In the genomic region with DNA sequence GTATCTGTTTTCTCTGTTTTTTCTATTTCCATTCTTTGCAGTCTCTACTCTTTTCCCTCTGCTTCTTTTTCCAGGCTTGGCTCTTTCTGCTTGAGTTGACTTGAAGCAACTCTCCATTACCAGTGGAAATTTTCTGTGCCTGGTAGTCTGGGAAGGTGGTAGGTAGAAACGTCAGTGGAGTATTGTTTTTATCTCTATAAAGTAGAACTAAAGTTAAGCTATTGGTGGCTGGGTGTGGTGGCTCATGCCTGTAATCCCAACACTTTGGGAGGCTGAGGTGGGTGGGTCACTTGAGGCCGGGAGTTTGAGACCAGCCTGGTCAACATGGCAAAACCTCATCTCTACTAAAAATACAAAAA, we compare ENCODE assay signal across 22 cellular contexts.
DNase-seq lines count a peak whose midpoint lies in the region; ATAC-seq, FAIRE-seq and TF ChIP-seq lines count a peak whose summit lies in the region.
"Had no signal": no experiment of that assay in that cellular context is flagged by ENCODE, and none has a peak within 500 bp of the region (broad histone marks: within the 10 kb centered on the region; RNA-seq: fewer than 3 reads in every experiment).

No MANE protein-coding gene starts in this region.

- H3K9ac ChIP-seq in liver (ENCODE audit: low read depth in 1 of 2, low read length in 2 of 2) (no peak overlapping the region), HepG2 (ENCODE audit: insufficient read depth, low read depth, low read length) (no peak overlapping the region)
- H3K9ac ChIP-seq: GM23248 had no signal

- no TSS peak for BruUV-seq in HepG2 (replicated peaks; lab: Mats Ljungman, UMichigan)

- TF ChIP-seq POLR2A in HepG2 (IDR thresholded peaks at IDR 0.05; ENCODE audit: insufficient read depth in 1 of 2, low read depth in 2 of 2, low read length in 2 of 2) (no peak), testis (IDR thresholded peaks at IDR 0.05) (no peak)

- TF ChIP-seq CTCF in liver (IDR thresholded peaks at IDR 0.05; ENCODE audit: low read depth, low read length, missing input control) (no peak), HepG2 (CRISPR knock-in tag; IDR thresholded peaks at IDR 0.05) (no peak), testis (IDR thresholded peaks at IDR 0.05) (no peak)

- H2AFZ ChIP-seq in HepG2 (ENCODE audit: low read length) = no peak overlapping the region
- H2AFZ ChIP-seq: GM23248 had no signal

- H4K20me1 ChIP-seq in HepG2 (ENCODE audit: insufficient read depth, low read length) = no peaks in the 10 kb centered on the region

- DNase-seq in HepG2 (ENCODE audit: low spot score) = no peak
- no peak for DNase-seq in left lobe of liver (ENCODE audit: low spot score)
- DNase-seq in testis = no peak
- DNase-seq in NCI-H510A (lab: John Stamatoyannopoulos, UW) = no peak
- no peak for DNase-seq in amygdala (lab: John Stamatoyannopoulos, UW)
- DNase-seq: 8988T; ACHN; AML-193; C1 segment of cervical spinal cord; Caco-2; CD4-positive, CD25-positive, alpha-beta regulatory T cell; CD8-positive, alpha-beta T cell; DMS153; DND-41; GM23248; H7; HCEC 1CT had no signal

- H3K4me3 ChIP-seq in liver (ENCODE audit: low read depth in 1 of 3, low read length in 3 of 3) (no peak overlapping the region), HepG2 (replicated peaks in 1 of 3; ENCODE audit: insufficient read depth in 1 of 3, low read depth in 2 of 3, low read length in 3 of 3) (no peak overlapping the region), testis (no peak overlapping the region)
- H3K4me3 ChIP-seq: A549, GM23248 had no signal

- H3K27ac ChIP-seq in liver (ENCODE audit: low read depth in 1 of 2, low read length in 2 of 2) = peak overlapping the region; percentile 43 to 76
- H3K27ac ChIP-seq in HepG2 (ENCODE audit: extremely low read length, insufficient read depth, low read length) = no peak overlapping the region
- peak overlapping the region; percentile 31 to 72 for H3K27ac ChIP-seq in testis
- H3K27ac ChIP-seq: A549, GM23248 had no signal

- TF ChIP-seq RAD21 in liver (IDR thresholded peaks at IDR 0.05) (no peak), HepG2 (CRISPR knock-in tag; IDR thresholded peaks at IDR 0.05) (no peak)

- H3K36me3 ChIP-seq in liver (ENCODE audit: control insufficient read depth in 4 of 4, insufficient read depth in 3 of 4, low read depth in 1 of 4, low read length in 3 of 4) (no peaks in the 10 kb centered on the region), HepG2 (replicated peaks in 1 of 2; ENCODE audit: control insufficient read depth in 1 of 2, insufficient read depth in 2 of 2, low read length in 2 of 2) (no peaks in the 10 kb centered on the region), testis (ENCODE audit: low read depth, missing control alignments) (no peaks in the 10 kb centered on the region)

- no peaks in the 10 kb centered on the region for H3K27me3 ChIP-seq in liver (ENCODE audit: control insufficient read depth in 4 of 4, insufficient read depth in 4 of 4, low read length in 3 of 4)
- no peaks in the 10 kb centered on the region for H3K27me3 ChIP-seq in HepG2 (ENCODE audit: control insufficient read depth in 1 of 2, insufficient read depth in 2 of 2, low read length in 2 of 2)
- H3K27me3 ChIP-seq in testis = no peaks in the 10 kb centered on the region

- TF ChIP-seq EP300 in HepG2 (IDR thresholded peaks at IDR 0.05; ENCODE audit: low read depth in 2 of 2, low read length in 2 of 2) = no peak
- TF ChIP-seq EP300 in HepG2 (CRISPR knock-in tag; IDR thresholded peaks at IDR 0.05; ENCODE audit: borderline replicate concordance) = no peak

- H3K9me3 ChIP-seq in liver (ENCODE audit: control insufficient read depth in 4 of 4, low read length in 3 of 4) (no peaks in the 10 kb centered on the region), HepG2 (ENCODE audit: low read length) (peaks cover 55% of the 10 kb centered on the region), testis (no peaks in the 10 kb centered on the region)
- H3K9me3 ChIP-seq: A549, Caco-2 had no signal

- H3K4me1 ChIP-seq in liver (ENCODE audit: control insufficient read depth in 4 of 4, insufficient read depth in 4 of 4, low read length in 3 of 4) (peaks cover 7 to 46% (median 37%) of the 10 kb centered on the region in 4 donors), HepG2 (ENCODE audit: insufficient read depth, low read length) (no peaks in the 10 kb centered on the region), testis (peaks cover 3% of the 10 kb centered on the region)
- H3K4me1 ChIP-seq: A549, Caco-2 had no signal

- 51% methylated on average over 2 of the region's 2 CpGs for WGBS in liver
- WGBS in HepG2 (ENCODE audit: low lambda C conversion rate) = 44% methylated on average over 2 of the region's 2 CpGs
- 27 to 37% methylated on average over 2 of the region's 2 CpGs for WGBS in testis, 2 donors

- no peak for FAIRE-seq in HepG2 (lab: Jason Lieb, UNC)
- FAIRE-seq: A549, G401.6, GM12892, H1 had no signal

- H3K4me2 ChIP-seq in HepG2 (ENCODE audit: low read depth, low read length) = no peak overlapping the region
- H3K4me2 ChIP-seq: A549 had no signal

- POLR2A ChIA-PET in HepG2 (lab: Yijun Ruan, JAX) = no interaction called here

- CTCF ChIA-PET in HepG2 (lab: Yijun Ruan, JAX; ENCODE audit: low intra/inter-chr PET ratio, low total read pairs) = no interaction called here

- ATAC-seq in HepG2 (no peak), left lobe of liver (peak; percentile 36)
- ATAC-seq: A549; CD8-positive, alpha-beta T cell had no signal

- intact Hi-C loops in HepG2 (cut with micrococcal nuclease; ENCODE audit: unreplicated experiment) = no loop called here
- intact Hi-C loops in testis (cut with DNase I; ENCODE audit: low total_unique reads) = no loop called here

- in situ Hi-C loops in HepG2 (cut with HindIII; ENCODE audit: extremely low pct_ligation_motif_present, low pct_unique_long_range_greater_than_20kb) = no loop called here

- H3K79me2 ChIP-seq in HepG2 (ENCODE audit: insufficient read depth, low read length) = no peaks in the 10 kb centered on the region

TF ChIP-seq in liver, 16 proteins besides CTCF, POLR2A, EP300 and RAD21 (continues in another document):
- TF ChIP-seq EGR1 (IDR thresholded peaks at IDR 0.05; ENCODE audit: low read depth in 2 of 2) = no peak
- TF ChIP-seq GABPA (IDR thresholded peaks at IDR 0.05 in 1 of 2, conservative IDR thresholded peaks at IDR 0.05 in 1 of 2) = no peak
- TF ChIP-seq RXRA (IDR thresholded peaks at IDR 0.05) = no peak
- TF ChIP-seq, protein P1, sequence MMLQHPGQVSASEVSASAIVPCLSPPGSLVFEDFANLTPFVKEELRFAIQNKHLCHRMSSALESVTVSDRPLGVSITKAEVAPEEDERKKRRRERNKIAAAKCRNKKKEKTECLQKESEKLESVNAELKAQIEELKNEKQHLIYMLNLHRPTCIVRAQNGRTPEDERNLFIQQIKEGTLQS (IDR thresholded peaks at IDR 0.05) = no peak
- TF ChIP-seq JUND (IDR thresholded peaks at IDR 0.05) = no peak
- TF ChIP-seq, protein P2, sequence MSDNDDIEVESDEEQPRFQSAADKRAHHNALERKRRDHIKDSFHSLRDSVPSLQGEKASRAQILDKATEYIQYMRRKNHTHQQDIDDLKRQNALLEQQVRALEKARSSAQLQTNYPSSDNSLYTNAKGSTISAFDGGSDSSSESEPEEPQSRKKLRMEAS (IDR thresholded peaks at IDR 0.05) = no peak
- TF ChIP-seq SP1 (IDR thresholded peaks at IDR 0.05) = no peak
- no peak for TF ChIP-seq FOXA1 (IDR thresholded peaks at IDR 0.05)
- TF ChIP-seq, protein P3, sequence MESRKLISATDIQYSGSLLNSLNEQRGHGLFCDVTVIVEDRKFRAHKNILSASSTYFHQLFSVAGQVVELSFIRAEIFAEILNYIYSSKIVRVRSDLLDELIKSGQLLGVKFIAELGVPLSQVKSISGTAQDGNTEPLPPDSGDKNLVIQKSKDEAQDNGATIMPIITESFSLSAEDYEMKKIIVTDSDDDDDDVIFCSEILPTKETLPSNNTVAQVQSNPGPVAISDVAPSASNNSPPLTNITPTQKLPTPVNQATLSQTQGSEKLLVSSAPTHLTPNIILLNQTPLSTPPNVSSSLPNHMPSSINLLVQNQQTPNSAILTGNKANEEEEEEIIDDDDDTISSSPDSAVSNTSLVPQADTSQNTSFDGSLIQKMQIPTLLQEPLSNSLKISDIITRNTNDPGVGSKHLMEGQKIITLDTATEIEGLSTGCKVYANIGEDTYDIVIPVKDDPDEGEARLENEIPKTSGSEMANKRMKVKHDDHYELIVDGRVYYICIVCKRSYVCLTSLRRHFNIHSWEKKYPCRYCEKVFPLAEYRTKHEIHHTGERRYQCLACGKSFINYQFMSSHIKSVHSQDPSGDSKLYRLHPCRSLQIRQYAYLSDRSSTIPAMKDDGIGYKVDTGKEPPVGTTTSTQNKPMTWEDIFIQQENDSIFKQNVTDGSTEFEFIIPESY (IDR thresholded peaks at IDR 0.05) = no peak

TF ChIP-seq in HepG2, 621 proteins besides CTCF, POLR2A, EP300 and RAD21:
- TF ChIP-seq ZNF776 (CRISPR knock-in tag; IDR thresholded peaks at IDR 0.05) = no peak
- no peak for TF ChIP-seq FOXK2 (IDR thresholded peaks at IDR 0.05)
- no peak for TF ChIP-seq MATR3 (CRISPR knock-in tag; IDR thresholded peaks at IDR 0.05)
- no peak for TF ChIP-seq ZNF530 (CRISPR knock-in tag; IDR thresholded peaks at IDR 0.05; ENCODE audit: low read depth)
- no peak for TF ChIP-seq ZNF343 (CRISPR knock-in tag; IDR thresholded peaks at IDR 0.05)
- TF ChIP-seq TCF7L2 (IDR thresholded peaks at IDR 0.05; ENCODE audit: low read depth, low read length) = no peak
- TF ChIP-seq SMAD9 (CRISPR knock-in tag; IDR thresholded peaks at IDR 0.05) = no peak
- no peak for TF ChIP-seq LCORL (IDR thresholded peaks at IDR 0.05)
- TF ChIP-seq LCORL (CRISPR knock-in tag; IDR thresholded peaks at IDR 0.05) = no peak
- no peak for TF ChIP-seq ZNF160 (CRISPR knock-in tag; IDR thresholded peaks at IDR 0.05)
- no peak for TF ChIP-seq ZNF672 (CRISPR knock-in tag; IDR thresholded peaks at IDR 0.05)
- no peak for TF ChIP-seq ZNF20 (CRISPR knock-in tag; IDR thresholded peaks at IDR 0.05)
- TF ChIP-seq MYNN (CRISPR knock-in tag; IDR thresholded peaks at IDR 0.05; ENCODE audit: low read depth) = no peak
- TF ChIP-seq HDAC6 (IDR thresholded peaks at IDR 0.05; ENCODE audit: low read depth, low read length) = no peak
TF ChIP-seq in HepG2: peak in this region for 0.
